1 cellular context compared by ENCODE assay signal in the genomic region with DNA sequence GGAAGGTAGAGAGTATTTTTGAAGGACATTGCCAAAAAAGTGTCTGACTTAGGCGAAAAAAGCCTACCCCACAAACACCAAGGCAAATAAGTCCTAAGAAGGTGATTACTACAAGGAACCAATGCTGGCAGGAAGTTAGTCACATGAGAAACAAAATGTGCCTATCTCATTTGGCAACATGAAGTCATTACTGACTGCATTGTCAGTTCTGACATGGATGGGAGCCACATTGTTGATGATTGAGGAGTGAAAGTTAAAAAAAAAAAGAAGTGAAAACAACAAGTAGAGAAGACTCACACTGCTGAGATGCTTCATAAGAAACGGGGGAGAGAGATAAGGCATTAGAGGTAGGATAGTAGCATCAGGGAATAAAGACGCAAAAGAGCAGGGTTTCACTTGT.
TF ChIP-seq lines count a peak whose summit lies in the region.

No MANE protein-coding gene starts in this region.

TF ChIP-seq in K562, 482 proteins besides CTCF, POLR2A, EP300 and RAD21 (continued from another document):
- TF ChIP-seq, protein P1, sequence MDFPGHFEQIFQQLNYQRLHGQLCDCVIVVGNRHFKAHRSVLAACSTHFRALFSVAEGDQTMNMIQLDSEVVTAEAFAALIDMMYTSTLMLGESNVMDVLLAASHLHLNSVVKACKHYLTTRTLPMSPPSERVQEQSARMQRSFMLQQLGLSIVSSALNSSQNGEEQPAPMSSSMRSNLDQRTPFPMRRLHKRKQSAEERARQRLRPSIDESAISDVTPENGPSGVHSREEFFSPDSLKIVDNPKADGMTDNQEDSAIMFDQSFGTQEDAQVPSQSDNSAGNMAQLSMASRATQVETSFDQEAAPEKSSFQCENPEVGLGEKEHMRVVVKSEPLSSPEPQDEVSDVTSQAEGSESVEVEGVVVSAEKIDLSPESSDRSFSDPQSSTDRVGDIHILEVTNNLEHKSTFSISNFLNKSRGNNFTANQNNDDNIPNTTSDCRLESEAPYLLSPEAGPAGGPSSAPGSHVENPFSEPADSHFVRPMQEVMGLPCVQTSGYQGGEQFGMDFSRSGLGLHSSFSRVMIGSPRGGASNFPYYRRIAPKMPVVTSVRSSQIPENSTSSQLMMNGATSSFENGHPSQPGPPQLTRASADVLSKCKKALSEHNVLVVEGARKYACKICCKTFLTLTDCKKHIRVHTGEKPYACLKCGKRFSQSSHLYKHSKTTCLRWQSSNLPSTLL (IDR thresholded peaks at IDR 0.05): no peak
- TF ChIP-seq SOX6 (IDR thresholded peaks at IDR 0.05): peak; percentile 43; the same call in 1 of the 2 replicates
- TF ChIP-seq ZNF311 (CRISPR knock-in tag; IDR thresholded peaks at IDR 0.05): no peak
- TF ChIP-seq ZNF408 (CRISPR knock-in tag; IDR thresholded peaks at IDR 0.05; ENCODE audit: low read depth): no peak
- TF ChIP-seq NCOA4 (IDR thresholded peaks at IDR 0.05; ENCODE audit: partially characterized antibody): no peak
- no peak for TF ChIP-seq MYC (IDR thresholded peaks at IDR 0.05; ENCODE audit: low read depth, low read length)
- no peak for TF ChIP-seq MYC (CRISPR knock-in tag; IDR thresholded peaks at IDR 0.05; ENCODE audit: borderline replicate concordance, low read depth)
- TF ChIP-seq ARID3B (CRISPR knock-in tag; IDR thresholded peaks at IDR 0.05; ENCODE audit: borderline replicate concordance): no peak
- peak; percentile 50; the same call in 1 of the 2 replicates for TF ChIP-seq FOSL1 (tag; conservative IDR thresholded peaks at IDR 0.05)
- no peak for TF ChIP-seq MAFF (IDR thresholded peaks at IDR 0.05; ENCODE audit: low read length)
- 0 out of 2 replicates have a peak, but pooled peaks have one; percentile 5 for TF ChIP-seq TAL1 (IDR thresholded peaks at IDR 0.05)
- TF ChIP-seq LARP7 (IDR thresholded peaks at IDR 0.05): no peak
- no peak for TF ChIP-seq CC2D1A (IDR thresholded peaks at IDR 0.05)
- TF ChIP-seq MECOM (CRISPR knock-in tag; IDR thresholded peaks at IDR 0.05): peak; percentile 68; the same call in 1 of the 2 replicates
- TF ChIP-seq PTRF (tag; IDR thresholded peaks at IDR 0.05): no peak
- no peak for TF ChIP-seq SAP30 (IDR thresholded peaks at IDR 0.05; ENCODE audit: borderline replicate concordance, insufficient read depth, low read depth, low read length, poor library complexity, severe bottlenecking)
- TF ChIP-seq EWSR1 (IDR thresholded peaks at IDR 0.05; ENCODE audit: borderline replicate concordance, low read depth, partially characterized antibody): no peak
- TF ChIP-seq SNIP1 (IDR thresholded peaks at IDR 0.05; ENCODE audit: low read depth): no peak
- no peak for TF ChIP-seq ZNF76 (CRISPR knock-in tag; IDR thresholded peaks at IDR 0.05; ENCODE audit: borderline replicate concordance)
- peak; percentile 82 for TF ChIP-seq ETV1 (tag; conservative IDR thresholded peaks at IDR 0.05; ENCODE audit: low read depth)
- no peak for TF ChIP-seq JUNB (CRISPR knock-in tag; conservative IDR thresholded peaks at IDR 0.05)
- no peak for TF ChIP-seq ZNF79 (CRISPR knock-in tag; IDR thresholded peaks at IDR 0.05; ENCODE audit: low read depth)
- TF ChIP-seq MLLT1 (IDR thresholded peaks at IDR 0.05): no peak
- TF ChIP-seq KLF13 (tag; IDR thresholded peaks at IDR 0.05; ENCODE audit: borderline replicate concordance, low read depth): no peak
- no peak for TF ChIP-seq FIP1L1 (IDR thresholded peaks at IDR 0.05; ENCODE audit: low read depth, low read length, poor library complexity, severe bottlenecking)
- TF ChIP-seq ZNF551 (CRISPR knock-in tag; IDR thresholded peaks at IDR 0.05): no peak
- no peak for TF ChIP-seq ZNF140 (CRISPR knock-in tag; IDR thresholded peaks at IDR 0.05)
- peak; percentile 21 for TF ChIP-seq MAFG (tag; conservative IDR thresholded peaks at IDR 0.05)
- TF ChIP-seq, protein P2, sequence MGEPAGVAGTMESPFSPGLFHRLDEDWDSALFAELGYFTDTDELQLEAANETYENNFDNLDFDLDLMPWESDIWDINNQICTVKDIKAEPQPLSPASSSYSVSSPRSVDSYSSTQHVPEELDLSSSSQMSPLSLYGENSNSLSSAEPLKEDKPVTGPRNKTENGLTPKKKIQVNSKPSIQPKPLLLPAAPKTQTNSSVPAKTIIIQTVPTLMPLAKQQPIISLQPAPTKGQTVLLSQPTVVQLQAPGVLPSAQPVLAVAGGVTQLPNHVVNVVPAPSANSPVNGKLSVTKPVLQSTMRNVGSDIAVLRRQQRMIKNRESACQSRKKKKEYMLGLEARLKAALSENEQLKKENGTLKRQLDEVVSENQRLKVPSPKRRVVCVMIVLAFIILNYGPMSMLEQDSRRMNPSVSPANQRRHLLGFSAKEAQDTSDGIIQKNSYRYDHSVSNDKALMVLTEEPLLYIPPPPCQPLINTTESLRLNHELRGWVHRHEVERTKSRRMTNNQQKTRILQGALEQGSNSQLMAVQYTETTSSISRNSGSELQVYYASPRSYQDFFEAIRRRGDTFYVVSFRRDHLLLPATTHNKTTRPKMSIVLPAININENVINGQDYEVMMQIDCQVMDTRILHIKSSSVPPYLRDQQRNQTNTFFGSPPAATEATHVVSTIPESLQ (CRISPR knock-in tag; IDR thresholded peaks at IDR 0.05): no peak
